In genomic region chr22:30542811-30543188, GRCh38 we compare ENCODE assay signal across 15 cellular contexts. TPM values are rescaled to one million over a fixed set of nuclear protein-coding genes. Genes with fewer than 3 reads are reported as not detected.
DNase-seq lines count a peak whose midpoint lies in the region; FAIRE-seq and TF ChIP-seq lines count a peak whose summit lies in the region.
"Had no signal": no experiment of that assay in that cellular context is flagged by ENCODE, and none has a peak within 500 bp of the region (broad histone marks: within the 10 kb centered on the region; RNA-seq: fewer than 3 reads in every experiment).

No MANE protein-coding gene starts in this region.

- no peaks in the 10 kb centered on the region for H3K36me3 Mint-ChIP-seq in Calu3 (ENCODE audit: insufficient read depth, unreplicated experiment)
- no peaks in the 10 kb centered on the region for H3K36me3 Mint-ChIP-seq in astrocyte (ENCODE audit: low read depth, unreplicated experiment)

- no peak overlapping the region for H3K27ac Mint-ChIP-seq in Calu3 (ENCODE audit: unreplicated experiment)
- no peak overlapping the region for H3K27ac Mint-ChIP-seq in astrocyte (ENCODE audit: unreplicated experiment)
- H3K27ac Mint-ChIP-seq: activated CD4-positive, alpha-beta memory T cell treated with anti-CD3 and anti-CD28 coated beads, Interleukin-2, amount 10 ng/mL, durations not matched to agents 7 days and 5 days; IgD-negative memory B cell had no signal

- H3K4me1 ChIP-seq in astrocyte (ENCODE audit: insufficient read depth, low read length) (peaks cover 7% of the 10 kb centered on the region), trophoblast cell (ENCODE audit: control insufficient read depth in 1 of 2, insufficient read depth in 2 of 2, low read length in 2 of 2) (no peaks in the 10 kb centered on the region)

- no CpG with 5 or more reads among the region's 12 CpGs for WGBS in trophoblast cell (ENCODE audit: extremely low coverage, insufficient coverage, insufficient read length)

- DNase-seq in Calu3 (no peak), astrocyte (ENCODE audit: low read depth) (no peak), kidney epithelial cell (ENCODE audit: low read depth) (no peak), trophoblast cell (no peak), NCI-H1092 (lab: John Stamatoyannopoulos, UW) (no peak), islet precursor cell (no peak), cerebellar cortex (ENCODE audit: low spot score) (no peak), substantia nigra (lab: John Stamatoyannopoulos, UW) (no peak)
- DNase-seq: activated CD4-positive, alpha-beta memory T cell treated with anti-CD3 and anti-CD28 coated beads, Interleukin-2, amount 10 ng/mL, durations not matched to agents 7 days and 5 days; NCI-H1105 had no signal

- CTCF ChIA-PET in Calu3 (lab: Charles Lee) = interaction anchor here (0.6 kb wide), 1 partner anchor 385 kb away, joined by 3 read pairs; no protein-coding TSS in a partner anchor

- no peaks in the 10 kb centered on the region for H4K20me1 ChIP-seq in astrocyte (ENCODE audit: insufficient read depth, low read length)

- H2BK12ac ChIP-seq in trophoblast cell (ENCODE audit: low read length) = no peak overlapping the region

- H3K4ac ChIP-seq in trophoblast cell (ENCODE audit: low read depth, low read length) = no peak overlapping the region

- H2BK5ac ChIP-seq in trophoblast cell (ENCODE audit: low read depth, low read length, poor library complexity) = no peak overlapping the region

- H3K9ac ChIP-seq in astrocyte (ENCODE audit: low read length) (no peak overlapping the region), trophoblast cell (ENCODE audit: low read length) (no peak overlapping the region)

- no peak overlapping the region for H4K12ac ChIP-seq in trophoblast cell (ENCODE audit: low read depth, low read length)

- no peak overlapping the region for H4K91ac ChIP-seq in trophoblast cell (ENCODE audit: low read depth, low read length)

- FAIRE-seq in astrocyte (lab: Jason Lieb, UNC) = no peak

- H2AFZ ChIP-seq in astrocyte (ENCODE audit: low read depth, low read length) (no peak overlapping the region), trophoblast cell (ENCODE audit: insufficient read depth, low read length, poor library complexity) (no peak overlapping the region)

- H3K14ac ChIP-seq in trophoblast cell (ENCODE audit: low read length) = no peak overlapping the region

- H4K8ac ChIP-seq in trophoblast cell (ENCODE audit: low read depth, low read length) = no peak overlapping the region

- no peaks in the 10 kb centered on the region for H3K9me3 Mint-ChIP-seq in Calu3 (ENCODE audit: low read depth, unreplicated experiment)
- no peaks in the 10 kb centered on the region for H3K9me3 Mint-ChIP-seq in astrocyte (ENCODE audit: unreplicated experiment)
- H3K9me3 Mint-ChIP-seq: activated CD4-positive, alpha-beta memory T cell treated with anti-CD3 and anti-CD28 coated beads, Interleukin-2, amount 10 ng/mL, durations not matched to agents 7 days and 5 days; IgD-negative memory B cell had no signal

- H3K36me3 ChIP-seq in astrocyte (ENCODE audit: insufficient read depth, low read length) (no peaks in the 10 kb centered on the region), kidney epithelial cell (ENCODE audit: control insufficient read depth, insufficient read depth, low read length) (no peaks in the 10 kb centered on the region), trophoblast cell (ENCODE audit: control insufficient read depth in 1 of 2, insufficient read depth in 2 of 2, low read length in 2 of 2) (no peaks in the 10 kb centered on the region)

- H3K4me3 ChIP-seq in astrocyte (ENCODE audit: insufficient read depth, low read depth, low read length) = peak overlapping the region; percentile 39
- H3K4me3 ChIP-seq in kidney epithelial cell (ENCODE audit: low read depth, low read length) = peak overlapping the region; percentile 40
- H3K4me3 ChIP-seq in trophoblast cell (ENCODE audit: low read depth, low read length) = no peak overlapping the region

- H3K18ac ChIP-seq in trophoblast cell (ENCODE audit: low read length) = no peak overlapping the region

- no peak overlapping the region for H2BK120ac ChIP-seq in trophoblast cell (ENCODE audit: insufficient read depth, low read length, poor library complexity)

- no peaks in the 10 kb centered on the region for H3K79me1 ChIP-seq in trophoblast cell (ENCODE audit: low read length)

- intact Hi-C loops in Calu3 (cut with micrococcal nuclease; ENCODE audit: unreplicated experiment) = no loop called here

- H3K27me3 Mint-ChIP-seq in Calu3 (ENCODE audit: unreplicated experiment) (peaks cover 43% of the 10 kb centered on the region), astrocyte (ENCODE audit: low read depth, unreplicated experiment) (peaks cover 43% of the 10 kb centered on the region)

- no peak overlapping the region for H2AK5ac ChIP-seq in trophoblast cell (ENCODE audit: low read length)

- no peak for TF ChIP-seq CTCF in Calu3 (IDR thresholded peaks at IDR 0.05; ENCODE audit: unreplicated experiment)
- TF ChIP-seq CTCF in astrocyte (IDR thresholded peaks at IDR 0.05; ENCODE audit: insufficient read depth, low read depth, low read length) = no peak
- TF ChIP-seq CTCF in kidney epithelial cell (IDR thresholded peaks at IDR 0.05; ENCODE audit: insufficient read depth, low read length, poor library complexity, severe bottlenecking) = no peak

- H3K4me2 ChIP-seq in astrocyte (ENCODE audit: low read length) (peak overlapping the region; percentile 81), trophoblast cell (ENCODE audit: low read length) (peak overlapping the region; percentile 76)

- no peaks in the 10 kb centered on the region for H3K79me2 ChIP-seq in astrocyte (ENCODE audit: insufficient read depth, low read length)
- no peaks in the 10 kb centered on the region for H3K79me2 ChIP-seq in trophoblast cell (ENCODE audit: control insufficient read depth, insufficient read depth, low read length, poor library complexity)

- H3K27ac ChIP-seq in astrocyte (ENCODE audit: low read depth, low read length) (no peak overlapping the region), trophoblast cell (ENCODE audit: low read depth, low read length) (no peak overlapping the region), substantia nigra (ENCODE audit: low read depth, low read length, poor library complexity, severe bottlenecking) (no peak overlapping the region)

- no peak overlapping the region for H3K23ac ChIP-seq in trophoblast cell (ENCODE audit: low read length)

- no TSS peak for BruUV-seq in Calu3 (replicated peaks; lab: Mats Ljungman, UMichigan)

- peaks cover 8% of the 10 kb centered on the region for H3K27me3 ChIP-seq in astrocyte (ENCODE audit: insufficient read depth, low read length)
- H3K27me3 ChIP-seq in kidney epithelial cell (ENCODE audit: control insufficient read depth, insufficient read depth, low read length) = no peaks in the 10 kb centered on the region
- H3K27me3 ChIP-seq in trophoblast cell (ENCODE audit: insufficient read depth, low read length) = peaks cover 16% of the 10 kb centered on the region

- H3K4me3 Mint-ChIP-seq in Calu3 (ENCODE audit: low read depth, unreplicated experiment) = peak overlapping the region; percentile 46
- peak overlapping the region; percentile 70 for H3K4me3 Mint-ChIP-seq in astrocyte (ENCODE audit: unreplicated experiment)
- H3K4me3 Mint-ChIP-seq: activated CD4-positive, alpha-beta memory T cell treated with anti-CD3 and anti-CD28 coated beads, Interleukin-2, amount 10 ng/mL, durations not matched to agents 7 days and 5 days; IgD-negative memory B cell had no signal

- H3K9me3 ChIP-seq in astrocyte (ENCODE audit: insufficient read depth, low read depth, low read length) (no peaks in the 10 kb centered on the region), trophoblast cell (ENCODE audit: insufficient read depth, low read depth, low read length) (peaks cover 7% of the 10 kb centered on the region)

- H3K4me1 Mint-ChIP-seq in Calu3 (ENCODE audit: low read depth, unreplicated experiment) (no peaks in the 10 kb centered on the region), astrocyte (ENCODE audit: low read depth, unreplicated experiment) (no peaks in the 10 kb centered on the region)

RNA-seq across cellular contexts. Expression of gene SEC14L6, which starts 3.7 kb away (rescaled TPM):
- total RNA-seq in Calu3 (2022) (0.26 and 0.47 TPM in 2 replicates), astrocyte (0.16 and 0.22 TPM in 2 replicates), kidney epithelial cell (3.7 and 5.8 TPM in 2 replicates)
- polyA plus RNA-seq in trophoblast cell (2013) = 0.01 and 0.07 TPM in 2 replicates
- total RNA-seq: activated CD4-positive, alpha-beta memory T cell treated with anti-CD3 and anti-CD28 coated beads, Interleukin-2, amount 10 ng/mL, durations not matched to agents 7 days and 5 days; fibroblast of villous mesenchyme; mononuclear cell; SK-MEL-5 had no signal
- polyA plus RNA-seq: IgD-negative memory B cell had no signal

RNA-seq across cellular contexts. Expression of gene GAL3ST1, which starts 31.7 kb away (rescaled TPM):
- total RNA-seq in Calu3 (2022) (6.5 and 8.2 TPM in 2 replicates), astrocyte (3.4 and 3.8 TPM in 2 replicates), kidney epithelial cell (2.5 and 4.0 TPM in 2 replicates)
- 4.5 and 5.3 TPM in 2 replicates for polyA plus RNA-seq in trophoblast cell (2013)
- total RNA-seq: activated CD4-positive, alpha-beta memory T cell treated with anti-CD3 and anti-CD28 coated beads, Interleukin-2, amount 10 ng/mL, durations not matched to agents 7 days and 5 days; fibroblast of villous mesenchyme had no signal
- polyA plus RNA-seq: IgD-negative memory B cell had no signal

RNA-seq across cellular contexts. Expression of gene SEC14L4, which starts 37.3 kb away (rescaled TPM):
- total RNA-seq in Calu3 (2022) (0.35 and 0.98 TPM in 2 replicates), astrocyte (not detected in 2 replicates), kidney epithelial cell (0.08 TPM in 1 of 2 replicates, not detected in the other)
- polyA plus RNA-seq in trophoblast cell (2013) = 0.42 and 0.53 TPM in 2 replicates
- total RNA-seq: activated CD4-positive, alpha-beta memory T cell treated with anti-CD3 and anti-CD28 coated beads, Interleukin-2, amount 10 ng/mL, durations not matched to agents 7 days and 5 days; mononuclear cell had no signal
- polyA plus RNA-seq: AG04450, IgD-negative memory B cell had no signal

RNA-seq across cellular contexts. Expression of gene PES1, which starts 48.9 kb away (rescaled TPM):
- total RNA-seq in Calu3 (2022) (98.9 and 106 TPM in 2 replicates), astrocyte (88.7 and 92.9 TPM in 2 replicates), kidney epithelial cell (93.9 and 99.0 TPM in 2 replicates)
- 50.6 and 53.6 TPM in 2 replicates for polyA plus RNA-seq in trophoblast cell (2013)
